13 cellular contexts compared by ENCODE assay signal in genomic region chrX:49029876-49030275, GRCh38. TPM values are rescaled to one million over a fixed set of nuclear protein-coding genes. Genes with fewer than 3 reads are reported as not detected.
DNase-seq lines count a peak whose midpoint lies in the region; ATAC-seq and TF ChIP-seq lines count a peak whose summit lies in the region.
"Had no signal": no experiment of that assay in that cellular context is flagged by ENCODE, and none has a peak within 500 bp of the region (broad histone marks: within the 10 kb centered on the region; RNA-seq: fewer than 3 reads in every experiment).

No MANE protein-coding gene starts in this region.

- DNase-seq in heart left ventricle: no peak
- no peak for DNase-seq in left ventricle myocardium inferior
- peak; percentile 84 for DNase-seq in endodermal cell
- no peak for DNase-seq in sciatic nerve (ENCODE audit: low spot score)
- DNase-seq in chondrocyte (ENCODE audit: low spot score): no peak
- no peak for DNase-seq in NCI-H524 treated with DMSO at 0.1 percent for 48 hours (lab: John Stamatoyannopoulos, UW)
- DNase-seq: central memory CD4-positive, alpha-beta T cell; NCI-H187 treated with DMSO at 0.1 percent for 48 hours had no signal

- H3K27me3 ChIP-seq in heart left ventricle: no peaks in the 10 kb centered on the region
- no peaks in the 10 kb centered on the region for H3K27me3 ChIP-seq in left ventricle myocardium inferior (ENCODE audit: low read depth)
- no peaks in the 10 kb centered on the region for H3K27me3 ChIP-seq in endodermal cell (ENCODE audit: control insufficient read depth, insufficient read depth, low read length, poor library complexity, severe bottlenecking)

- H3K9me3 Mint-ChIP-seq in endodermal cell (peaks cover 59% of the 10 kb centered on the region), chondrocyte (ENCODE audit: low read depth) (peaks cover 5% of the 10 kb centered on the region)
- H3K9me3 Mint-ChIP-seq: activated naive CD4-positive, alpha-beta T cell treated with anti-CD3 and anti-CD28 coated beads, Interleukin-2, amount 50 U/mL, for 24 hours; stimulated activated effector memory CD8-positive, alpha-beta T cell treated with anti-CD3 and anti-CD28 coated beads, Interleukin-12 subunit alpha, Interleukin-12 subunit beta, amount 100 ng/mL, for 72 hours had no signal

- peak in 3 of 4 donors; percentile 11 to 32 (median 27) for ATAC-seq in heart left ventricle
- ATAC-seq in sciatic nerve: peak; percentile 29
- ATAC-seq: stimulated activated effector memory CD8-positive, alpha-beta T cell treated with anti-CD3 and anti-CD28 coated beads, Interleukin-12 subunit alpha, Interleukin-12 subunit beta, amount 100 ng/mL, for 72 hours had no signal

- H3K9me3 ChIP-seq in heart left ventricle (no peaks in the 10 kb centered on the region), left ventricle myocardium inferior (replicated peaks) (no peaks in the 10 kb centered on the region), endodermal cell (ENCODE audit: control insufficient read depth, low read length) (no peaks in the 10 kb centered on the region)
- H3K9me3 ChIP-seq: prostate gland had no signal

- H3K27me3 Mint-ChIP-seq in endodermal cell (ENCODE audit: insufficient read depth) (no peaks in the 10 kb centered on the region), chondrocyte (ENCODE audit: low read depth) (no peaks in the 10 kb centered on the region)
- H3K27me3 Mint-ChIP-seq: activated naive CD4-positive, alpha-beta T cell treated with anti-CD3 and anti-CD28 coated beads, Interleukin-2, amount 50 U/mL, for 24 hours had no signal

- H3K27ac ChIP-seq in heart left ventricle (no peak overlapping the region), left ventricle myocardium inferior (replicated peaks) (no peak overlapping the region), endodermal cell (ENCODE audit: low read depth, low read length) (no peak overlapping the region)
- H3K27ac ChIP-seq: KMS-11, prostate gland, SK-N-MC had no signal

- intact Hi-C loops in heart left ventricle (cut with DNase I): loop anchor here in 1 of 10 donors (10.0 kb wide), 1 partner anchor 55 kb away; the partner anchor contains the start of gene KCND1
- intact Hi-C loops in left ventricle myocardium inferior (cut with micrococcal nuclease): no loop called here
- intact Hi-C loops in sciatic nerve (cut with DNase I): no loop called here

- H3K36me3 ChIP-seq in heart left ventricle: peaks cover 0 to 61% (median 41%) of the 10 kb centered on the region in 9 donors
- H3K36me3 ChIP-seq in left ventricle myocardium inferior: peaks cover 39% of the 10 kb centered on the region
- H3K36me3 ChIP-seq in endodermal cell (ENCODE audit: control insufficient read depth, insufficient read depth, low read length): peaks cover 11% of the 10 kb centered on the region
- H3K36me3 ChIP-seq: prostate gland had no signal

- no peak overlapping the region for H3K9ac ChIP-seq in endodermal cell (ENCODE audit: extremely low read depth, low read length, poor library complexity, severe bottlenecking)
- H3K9ac ChIP-seq: KMS-11 had no signal

- no peak for TF ChIP-seq CTCF in heart left ventricle (IDR thresholded peaks at IDR 0.05)
- TF ChIP-seq CTCF in left ventricle myocardium inferior (IDR thresholded peaks at IDR 0.05; ENCODE audit: borderline replicate concordance): no peak
- TF ChIP-seq CTCF in endodermal cell (conservative IDR thresholded peaks at IDR 0.05): no peak
- no peak for TF ChIP-seq CTCF in chondrocyte (IDR thresholded peaks at IDR 0.05)

- H3K4me3 ChIP-seq in heart left ventricle (no peak overlapping the region), left ventricle myocardium inferior (no peak overlapping the region), endodermal cell (ENCODE audit: low read length) (no peak overlapping the region)
- H3K4me3 ChIP-seq: prostate gland, SK-N-MC had no signal

- H3K36me3 Mint-ChIP-seq in endodermal cell (ENCODE audit: low read depth): peaks cover 40% of the 10 kb centered on the region
- peaks cover 20% of the 10 kb centered on the region for H3K36me3 Mint-ChIP-seq in chondrocyte (ENCODE audit: low read depth)

- no peak overlapping the region for H3K4me3 Mint-ChIP-seq in endodermal cell
- H3K4me3 Mint-ChIP-seq in chondrocyte (ENCODE audit: unreplicated experiment): no peak overlapping the region
- H3K4me3 Mint-ChIP-seq: activated naive CD4-positive, alpha-beta T cell treated with anti-CD3 and anti-CD28 coated beads, Interleukin-2, amount 50 U/mL, for 24 hours; stimulated activated effector memory CD8-positive, alpha-beta T cell treated with anti-CD3 and anti-CD28 coated beads, Interleukin-12 subunit alpha, Interleukin-12 subunit beta, amount 100 ng/mL, for 72 hours had no signal

- H3K27ac Mint-ChIP-seq in endodermal cell: no peak overlapping the region
- no peak overlapping the region for H3K27ac Mint-ChIP-seq in chondrocyte (ENCODE audit: unreplicated experiment)
- H3K27ac Mint-ChIP-seq: activated naive CD4-positive, alpha-beta T cell treated with anti-CD3 and anti-CD28 coated beads, Interleukin-2, amount 50 U/mL, for 24 hours; stimulated activated effector memory CD8-positive, alpha-beta T cell treated with anti-CD3 and anti-CD28 coated beads, Interleukin-12 subunit alpha, Interleukin-12 subunit beta, amount 100 ng/mL, for 72 hours had no signal

- peaks cover 0 to 8% (median 0%) of the 10 kb centered on the region in 12 donors for H3K4me1 ChIP-seq in heart left ventricle
- peaks cover 3% of the 10 kb centered on the region for H3K4me1 ChIP-seq in left ventricle myocardium inferior
- no peaks in the 10 kb centered on the region for H3K4me1 ChIP-seq in endodermal cell (ENCODE audit: control insufficient read depth, insufficient read depth, low read length)
- H3K4me1 ChIP-seq: prostate gland had no signal

- H3K4me1 Mint-ChIP-seq in endodermal cell: no peaks in the 10 kb centered on the region
- peaks cover 14% of the 10 kb centered on the region for H3K4me1 Mint-ChIP-seq in chondrocyte (ENCODE audit: low read depth)
- H3K4me1 Mint-ChIP-seq: activated naive CD4-positive, alpha-beta T cell treated with anti-CD3 and anti-CD28 coated beads, Interleukin-2, amount 50 U/mL, for 24 hours; stimulated activated effector memory CD8-positive, alpha-beta T cell treated with anti-CD3 and anti-CD28 coated beads, Interleukin-12 subunit alpha, Interleukin-12 subunit beta, amount 100 ng/mL, for 72 hours had no signal

- WGBS in heart left ventricle, 4 donors: 77 to 89% (median 84%) methylated on average over 6 of the region's 6 CpGs
- WGBS in endodermal cell (ENCODE audit: insufficient coverage in 1 of 2, insufficient read length in 1 of 2), 2 experiments: 94% methylated on average over 6 of the region's 6 CpGs; no CpG with 5 or more reads in 1 of the 2 experiments

- TF ChIP-seq POLR2A in heart left ventricle (IDR thresholded peaks at IDR 0.05): no peak

RNA-seq across cellular contexts. Expression of gene TFE3, which starts 13.3 kb away (rescaled TPM):
- 10 to 100 TPM; 14.9 to 61.2 (median 23.6) TPM for total RNA-seq in heart left ventricle
- 10 to 100 TPM; 12.1 to 57.8 TPM for polyA plus RNA-seq in heart left ventricle
- total RNA-seq in left ventricle myocardium inferior: 19.2 TPM
- total RNA-seq in endodermal cell: 10 to 100 TPM; 33.2 to 34.4 TPM
- polyA plus RNA-seq in endodermal cell (2013, experiment 1 of 2): 19.6 TPM
- 19.1 TPM for polyA plus RNA-seq in endodermal cell (2013, experiment 2 of 2)
- 69.0 TPM for total RNA-seq in sciatic nerve
- total RNA-seq in chondrocyte: 39.3 to 42.5 TPM (median 41.2 TPM) in 3 replicates

RNA-seq across cellular contexts. Expression of gene GRIPAP1, which starts 27.8 kb away (rescaled TPM):
- total RNA-seq in heart left ventricle: 10 to 100 TPM; 11.4 to 41.6 (median 18.9) TPM
- 10 to 100 TPM; 20.2 to 20.4 TPM for polyA plus RNA-seq in heart left ventricle
- total RNA-seq in left ventricle myocardium inferior: 20.7 TPM
- 10 to 100 TPM; 55.9 to 63.1 TPM for total RNA-seq in endodermal cell
- 45.8 TPM for polyA plus RNA-seq in endodermal cell (2013, experiment 1 of 2)
- polyA plus RNA-seq in endodermal cell (2013, experiment 2 of 2): 44.2 TPM
- 53.5 TPM for total RNA-seq in sciatic nerve
- total RNA-seq in chondrocyte: 28.8 to 37.5 TPM (median 32.7 TPM) in 3 replicates

RNA-seq across cellular contexts. Expression of gene CCDC120, which starts 28.9 kb away (rescaled TPM):
- total RNA-seq in heart left ventricle (1 to 10 TPM in 6 of 9 donors, under 1 TPM in 3; 0.48 to 3.3 (median 1.1) TPM), left ventricle myocardium inferior (1.6 TPM), endodermal cell (10 to 100 TPM; 13.4 to 13.5 TPM), sciatic nerve (7.9 TPM), chondrocyte (6.9 to 7.7 TPM (median 7.3 TPM) in 3 replicates)
- under 1 TPM; 0.95 to 0.97 TPM for polyA plus RNA-seq in heart left ventricle
- polyA plus RNA-seq in endodermal cell (2013, experiment 1 of 2): 9.6 TPM
- polyA plus RNA-seq in endodermal cell (2013, experiment 2 of 2): 7.7 TPM

RNA-seq across cellular contexts. Expression of gene PRAF2, which starts 43.9 kb away (rescaled TPM):
- total RNA-seq in heart left ventricle (10 to 100 TPM in 5 of 9 donors, 1 to 10 TPM in 4; 8.0 to 24.0 (median 10.9) TPM), left ventricle myocardium inferior (8.7 TPM), endodermal cell (10 to 100 TPM in 1 of 2 donors, 1 to 10 TPM in 1; 8.2 to 15.7 TPM), sciatic nerve (29.6 TPM), chondrocyte (51.9 to 58.3 TPM (median 53.4 TPM) in 3 replicates)
- polyA plus RNA-seq in heart left ventricle: 10 to 100 TPM; 18.7 to 20.7 TPM
- 35.7 TPM for polyA plus RNA-seq in endodermal cell (2013, experiment 1 of 2)
- 34.4 TPM for polyA plus RNA-seq in endodermal cell (2013, experiment 2 of 2)

RNA-seq across cellular contexts. Expression of gene WDR45, which starts 49.8 kb away (rescaled TPM):
- total RNA-seq in heart left ventricle: 10 to 100 TPM; 49.2 to 98.5 (median 68.5) TPM
- polyA plus RNA-seq in heart left ventricle: 10 to 100 TPM; 65.1 to 89.9 TPM
- total RNA-seq in left ventricle myocardium inferior: 80.4 TPM
- total RNA-seq in endodermal cell: 10 to 100 TPM; 29.8 to 42.5 TPM
- polyA plus RNA-seq in endodermal cell (2013, experiment 1 of 2): 32.4 TPM
- 28.0 TPM for polyA plus RNA-seq in endodermal cell (2013, experiment 2 of 2)
- 70.9 TPM for total RNA-seq in sciatic nerve
- total RNA-seq in chondrocyte: 49.2 to 63.0 TPM (median 49.3 TPM) in 3 replicates
